ENCODE assay signal across 8 cellular contexts in the genomic region with DNA sequence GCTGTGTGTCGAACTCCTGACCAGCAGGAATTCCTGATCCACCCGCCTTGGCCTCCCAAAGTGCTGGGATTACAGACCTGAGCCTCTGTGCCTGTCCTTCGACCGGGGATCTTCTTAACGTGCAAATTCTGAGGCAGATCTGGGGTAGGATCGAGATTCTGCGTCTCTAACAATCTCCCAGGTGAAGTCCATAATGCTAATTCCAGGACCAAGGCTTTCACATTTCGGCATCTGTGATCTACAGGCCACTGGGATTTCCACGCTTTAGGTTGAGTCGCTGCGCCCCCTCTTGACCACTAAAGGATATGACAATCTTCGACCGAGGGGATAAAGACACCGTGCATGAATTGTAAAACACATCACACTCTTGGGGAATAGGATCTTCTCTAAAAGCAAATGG. TPM values are rescaled to one million over a fixed set of nuclear protein-coding genes. Genes with fewer than 3 reads are reported as not detected.
DNase-seq lines count a peak whose midpoint lies in the region; ATAC-seq, FAIRE-seq and TF ChIP-seq lines count a peak whose summit lies in the region.

No MANE protein-coding gene starts in this region.

- no peak overlapping the region for H3K27ac Mint-ChIP-seq in activated T-cell treated with anti-CD3 and anti-CD28 coated beads, Interleukin-2, amount 50 U/mL, for 24 hours
- H3K27ac Mint-ChIP-seq in natural killer cell = no peak overlapping the region

- no peak overlapping the region for H3K4me3 Mint-ChIP-seq in activated T-cell treated with anti-CD3 and anti-CD28 coated beads, Interleukin-2, amount 50 U/mL, for 24 hours
- H3K4me3 Mint-ChIP-seq in natural killer cell = no peak overlapping the region

- no peaks in the 10 kb centered on the region for H3K9me3 Mint-ChIP-seq in activated T-cell treated with anti-CD3 and anti-CD28 coated beads, Interleukin-2, amount 50 U/mL, for 24 hours
- H3K9me3 Mint-ChIP-seq in natural killer cell = no peaks in the 10 kb centered on the region

- DNase-seq in DMS53 treated with DMSO at 0.1 percent for 48 hours (lab: John Stamatoyannopoulos, UW; ENCODE audit: unreplicated experiment) = peak; percentile 66
- DNase-seq in OCI-M1 (lab: John Stamatoyannopoulos, UW) = peak; percentile 78
- peak; percentile 67 for DNase-seq in activated T-cell treated with anti-CD3 and anti-CD28 coated beads, Interleukin-2, amount 50 U/mL, for 24 hours
- DNase-seq in fibroblast of gingiva (ENCODE audit: low read depth) = peak; percentile 61
- peak; percentile 63 for DNase-seq in natural killer cell
- DNase-seq in urothelium cell line (ENCODE audit: low spot score) = peak; percentile 76

- FAIRE-seq in urothelium cell line (lab: Jason Lieb, UNC) = no peak

- ATAC-seq in natural killer cell (peak; percentile 88 to 94 (median 90)), GM18517 (IDR thresholded peaks at IDR 0.05; ENCODE audit: unreplicated experiment) (no peak)

- H3K36me3 Mint-ChIP-seq in activated T-cell treated with anti-CD3 and anti-CD28 coated beads, Interleukin-2, amount 50 U/mL, for 24 hours (ENCODE audit: low read depth) = no peaks in the 10 kb centered on the region
- H3K36me3 Mint-ChIP-seq in natural killer cell = no peaks in the 10 kb centered on the region

- no peaks in the 10 kb centered on the region for H3K27me3 Mint-ChIP-seq in activated T-cell treated with anti-CD3 and anti-CD28 coated beads, Interleukin-2, amount 50 U/mL, for 24 hours
- H3K27me3 Mint-ChIP-seq in natural killer cell (ENCODE audit: low read depth in 2 of 2) = peaks cover 0 to 3% of the 10 kb centered on the region in 2 donors

- peaks cover 31% of the 10 kb centered on the region for H3K4me1 Mint-ChIP-seq in activated T-cell treated with anti-CD3 and anti-CD28 coated beads, Interleukin-2, amount 50 U/mL, for 24 hours (ENCODE audit: low read depth)
- peaks cover 4 to 10% of the 10 kb centered on the region in 2 donors for H3K4me1 Mint-ChIP-seq in natural killer cell

- intact Hi-C loops in natural killer cell (cut with micrococcal nuclease) = loop anchor here (1.0 kb wide), 1 partner anchor 171 kb away; no protein-coding TSS in a partner anchor

- TF ChIP-seq CTCF in LNCAP (IDR thresholded peaks at IDR 0.05) = peak; percentile 86
- TF ChIP-seq CTCF in natural killer cell (IDR thresholded peaks at IDR 0.05) = peak; percentile 80

RNA-seq across cellular contexts. Expression of a gene that starts 24.8 kb away (rescaled TPM):
- 1,000 to 10,000 TPM; 2,527 to 3,257 (median 3,104) TPM for total RNA-seq in natural killer cell
